ENCODE assay signal across 8 cellular contexts in the genomic region with DNA sequence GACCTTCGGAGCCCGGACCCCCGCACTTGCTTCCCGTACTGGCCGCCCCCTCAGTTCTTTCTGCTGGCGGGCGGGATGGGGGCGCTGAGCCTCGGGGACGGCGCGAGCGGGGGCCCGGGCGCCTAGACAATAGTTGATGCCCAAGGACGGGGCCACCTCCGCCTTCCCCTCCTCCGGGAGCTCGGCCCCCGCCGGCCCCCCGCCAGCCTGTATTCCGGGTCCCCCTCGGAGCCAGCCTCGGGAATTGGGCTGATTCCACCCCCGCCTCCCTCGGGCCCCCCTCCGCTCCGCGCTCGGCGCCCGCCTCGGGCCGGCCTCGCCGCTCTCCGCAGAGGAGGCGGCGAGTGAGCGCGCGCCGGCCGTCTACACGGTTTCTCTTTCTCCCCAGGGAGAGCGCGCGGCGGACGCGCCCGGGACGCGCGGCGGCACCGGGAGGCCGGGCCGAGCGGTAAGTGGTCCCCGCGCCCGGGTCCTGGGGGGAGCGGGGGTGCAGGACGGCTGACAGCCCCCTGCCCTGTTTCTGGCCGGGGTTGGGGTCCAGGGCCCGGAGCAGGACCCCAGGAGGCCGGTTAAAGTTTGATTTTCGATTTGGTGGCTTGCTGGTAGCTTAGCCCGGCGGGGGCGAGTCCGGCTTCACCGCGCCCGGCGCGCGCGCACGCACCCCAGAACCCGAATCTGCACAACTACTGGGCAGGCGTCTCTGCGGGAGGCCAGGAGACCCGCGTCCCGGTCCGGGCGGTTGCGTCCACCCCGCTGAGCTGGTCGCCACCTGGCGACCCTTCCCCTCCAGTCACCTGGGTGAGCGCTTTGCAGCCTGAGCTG. TPM values are rescaled to one million over a fixed set of nuclear protein-coding genes. Genes with fewer than 3 reads are reported as not detected.
A peak's percentile ranks its signal among the peaks of the same experiment; 100 is the strongest.
DNase-seq lines count a peak whose midpoint lies in the region; ATAC-seq and TF ChIP-seq lines count a peak whose summit lies in the region.

No MANE protein-coding gene starts in this region.

- CTCF ChIA-PET in CD4-positive, alpha-beta memory T cell (lab: Charles Lee; ENCODE audit: partially characterized antibody): interaction anchor here (0.7 to 2.6 kb wide), 15 partner anchors 10 to 432 kb away, joined by 3 to 17 read pairs (median 3); no protein-coding TSS in a partner anchor

- H3K4me1 ChIP-seq in CD4-positive, alpha-beta memory T cell (ENCODE audit: insufficient read depth, low read length): peaks cover 50% of the 10 kb centered on the region

- peak overlapping the region; percentile 55 to 77 for H3K4me3 ChIP-seq in CD4-positive, alpha-beta memory T cell (ENCODE audit: low read length in 2 of 2)
- peak overlapping the region; percentile 71 for H3K4me3 ChIP-seq in HL-60 (replicated peaks; ENCODE audit: insufficient read depth, low read length)

- ATAC-seq in GM19438 (IDR thresholded peaks at IDR 0.05; ENCODE audit: low read depth, unreplicated experiment) (peak; percentile 39), sciatic nerve (peak; percentile 57), HG03565 (IDR thresholded peaks at IDR 0.05; ENCODE audit: unreplicated experiment) (no peak)

- POLR2A ChIA-PET in CD4-positive, alpha-beta memory T cell (lab: Charles Lee; ENCODE audit: partially characterized antibody): interaction anchor here (0.7 to 2.7 kb wide), 27 partner anchors 9 to 1926 kb away, joined by 3 to 22 read pairs (median 4); a partner anchor contains a TSS

- no peaks in the 10 kb centered on the region for H3K27me3 Mint-ChIP-seq in CD4-positive, alpha-beta memory T cell

- no peak for TF ChIP-seq CTCF in HL-60 (IDR thresholded peaks at IDR 0.05; ENCODE audit: insufficient read depth, low read length)

- no peaks in the 10 kb centered on the region for H3K27me3 ChIP-seq in CD4-positive, alpha-beta memory T cell (ENCODE audit: insufficient read depth, low read length)
- no peaks in the 10 kb centered on the region for H3K27me3 ChIP-seq in HL-60 (ENCODE audit: insufficient read depth, poor library complexity, severe bottlenecking)

- peak overlapping the region; percentile 92 for H3K27ac ChIP-seq in CD4-positive, alpha-beta memory T cell (ENCODE audit: low read depth, low read length)
- peak overlapping the region; percentile 71 for H3K27ac ChIP-seq in HL-60 (replicated peaks)

- H3K9me3 Mint-ChIP-seq in CD4-positive, alpha-beta memory T cell: peaks cover 0 to 2% (median 0%) of the 10 kb centered on the region in 8 donors

- intact Hi-C loops in CD4-positive, alpha-beta memory T cell (cut with micrococcal nuclease): loop anchor here (2.0 to 10.0 kb wide), 6 partner anchors 54 to 1924 kb away; a partner anchor contains a TSS
- intact Hi-C loops in sciatic nerve (cut with DNase I): loop anchor here (2.0 to 10.0 kb wide), 3 partner anchors 54 to 434 kb away; no protein-coding TSS in a partner anchor

- peak overlapping the region; percentile 91 to 97 (median 93) for H3K4me3 Mint-ChIP-seq in CD4-positive, alpha-beta memory T cell

- H3K4me1 Mint-ChIP-seq in CD4-positive, alpha-beta memory T cell: peaks cover 44 to 55% (median 48%) of the 10 kb centered on the region in 4 donors

- peaks cover 0 to 13% of the 10 kb centered on the region in 2 donors for H3K36me3 Mint-ChIP-seq in CD4-positive, alpha-beta memory T cell

- H3K9me3 ChIP-seq in CD4-positive, alpha-beta memory T cell (ENCODE audit: control insufficient read depth in 1 of 2, low read length in 2 of 2): no peaks in the 10 kb centered on the region

- H3K36me3 ChIP-seq in CD4-positive, alpha-beta memory T cell (ENCODE audit: insufficient read depth, low read length): no peaks in the 10 kb centered on the region

- DNase-seq in CD4-positive, alpha-beta memory T cell: peak; percentile 64 to 78 (median 73)
- peak in 1 of 2 experiments; percentile 4 for DNase-seq in HL-60 (ENCODE audit: low read depth in 1 of 2, low spot score in 1 of 2)
- peak; percentile 33 to 79 (median 46) for DNase-seq in T-helper 2 cell
- DNase-seq in astrocyte of the hippocampus (ENCODE audit: low read depth, low spot score): peak; percentile 90
- DNase-seq in hypothalamus (lab: John Stamatoyannopoulos, UW): peak in 44 of 51 donors; percentile 14 to 80 (median 54)
- DNase-seq in sciatic nerve (ENCODE audit: low spot score): peak; percentile 81

- peak overlapping the region; percentile 89 to 99 (median 97) for H3K27ac Mint-ChIP-seq in CD4-positive, alpha-beta memory T cell

RNA-seq across cellular contexts. Expression of a gene that starts 0.7 kb away (rescaled TPM):
- total RNA-seq in CD4-positive, alpha-beta memory T cell: 10 to 100 TPM; 39.9 to 41.0 TPM
- polyA plus RNA-seq in CD4-positive, alpha-beta memory T cell: 10 to 100 TPM in 1 of 2 donors, 1 to 10 TPM in 1; 4.9 to 23.6 TPM
- 90.2 TPM for total RNA-seq in sciatic nerve
